Comparison of ENCODE assay signal across 23 cellular contexts in genomic region chr12:100801335-100801734, GRCh38. TPM values are rescaled to one million over a fixed set of nuclear protein-coding genes. Genes with fewer than 3 reads are reported as not detected.
A peak's percentile ranks its signal among the peaks of the same experiment; 100 is the strongest.
DNase-seq lines count a peak whose midpoint lies in the region; ATAC-seq and TF ChIP-seq lines count a peak whose summit lies in the region.
"Had no signal": no experiment of that assay in that cellular context is flagged by ENCODE, and none has a peak within 500 bp of the region (broad histone marks: within the 10 kb centered on the region; RNA-seq: fewer than 3 reads in every experiment).

No MANE protein-coding gene starts in this region.

- H3K4me1 ChIP-seq in fibroblast of lung (ENCODE audit: control insufficient read depth, extremely low read depth, insufficient read depth, low read length) (peaks cover 5% of the 10 kb centered on the region), adrenal gland (replicated peaks in 1 of 2) (no peaks in the 10 kb centered on the region), hepatocyte (ENCODE audit: insufficient read depth) (no peaks in the 10 kb centered on the region)

- no peak overlapping the region for H3K9ac ChIP-seq in fibroblast of lung (ENCODE audit: insufficient read depth, low read length)
- H3K9ac ChIP-seq: KMS-11 had no signal

- H3K9me3 ChIP-seq in fibroblast of lung (ENCODE audit: control insufficient read depth, insufficient read depth, low read depth, low read length) = no peaks in the 10 kb centered on the region
- H3K9me3 ChIP-seq in adrenal gland (replicated peaks in 1 of 3) = no peaks in the 10 kb centered on the region
- no peaks in the 10 kb centered on the region for H3K9me3 ChIP-seq in hepatocyte (ENCODE audit: low read depth)

- intact Hi-C loops in adrenal gland (cut with DNase I) = no loop called here
- intact Hi-C loops in sciatic nerve (cut with DNase I) = no loop called here

- no peak for ATAC-seq in sciatic nerve
- ATAC-seq: HCT116 had no signal

- H3K79me2 ChIP-seq in fibroblast of lung (ENCODE audit: control insufficient read depth, insufficient read depth, low read length) (no peaks in the 10 kb centered on the region), hepatocyte (no peaks in the 10 kb centered on the region)

- H3K4me3 ChIP-seq in fibroblast of lung (replicated peaks in 1 of 4; ENCODE audit: control extremely low read depth in 1 of 4, insufficient read depth in 1 of 4, low read depth in 3 of 4, low read length in 4 of 4) (no peak overlapping the region), adrenal gland (no peak overlapping the region), hepatocyte (no peak overlapping the region)

- H3K27ac ChIP-seq in angular gyrus (ENCODE audit: low read depth, low read length) (peak overlapping the region; percentile 93), fibroblast of lung (ENCODE audit: insufficient read depth, low read length) (no peak overlapping the region), substantia nigra (ENCODE audit: low read depth, low read length, poor library complexity, severe bottlenecking) (peak overlapping the region; percentile 79), adrenal gland (no peak overlapping the region), hepatocyte (no peak overlapping the region)
- H3K27ac ChIP-seq: KMS-11 had no signal

- H4K20me1 ChIP-seq in fibroblast of lung (ENCODE audit: control insufficient read depth, extremely low read depth, insufficient read depth, low read length) (no peaks in the 10 kb centered on the region), hepatocyte (ENCODE audit: insufficient read depth, poor library complexity, severe bottlenecking) (no peaks in the 10 kb centered on the region)

- 25 to 42% (median 39%) methylated on average over 1 of the region's 1 CpG for WGBS in adrenal gland, 4 donors
- 0% methylated on average over 1 of the region's 1 CpG for WGBS in hepatocyte (ENCODE audit: low lambda C conversion rate, missing lambda C conversion rate)

- no peaks in the 10 kb centered on the region for H3K9me2 ChIP-seq in hepatocyte (replicated peaks; ENCODE audit: insufficient read depth)

- H2AFZ ChIP-seq in fibroblast of lung (ENCODE audit: low read length) = no peak overlapping the region
- H2AFZ ChIP-seq in hepatocyte = no peak overlapping the region

- TF ChIP-seq CTCF in fibroblast of lung (conservative IDR thresholded peaks at IDR 0.05 in 1 of 2, IDR thresholded peaks at IDR 0.05 in 1 of 2; ENCODE audit: low read depth in 1 of 2, low read length in 2 of 2) = no peak
- TF ChIP-seq CTCF in adrenal gland (IDR thresholded peaks at IDR 0.05) = no peak
- TF ChIP-seq CTCF in hepatocyte (IDR thresholded peaks at IDR 0.05; ENCODE audit: poor library complexity) = no peak

- TF ChIP-seq POLR2A in adrenal gland (IDR thresholded peaks at IDR 0.05) = no peak

- H3K4me2 ChIP-seq in fibroblast of lung (ENCODE audit: extremely low read depth, insufficient read depth, low read length) (no peak overlapping the region), hepatocyte (no peak overlapping the region)
- H3K4me2 ChIP-seq: KMS-11 had no signal

- DNase-seq in H4 (ENCODE audit: low spot score) (peak; percentile 56), fibroblast of lung (ENCODE audit: low read depth in 2 of 2) (peak; percentile 39 to 58), substantia nigra (lab: John Stamatoyannopoulos, UW) (no peak), adrenal gland (no peak), hepatocyte (ENCODE audit: low spot score) (no peak), sciatic nerve (ENCODE audit: low spot score) (no peak)
- no peak for DNase-seq in activated CD4-positive, CD25-positive, alpha-beta regulatory T cell treated with anti-CD3 and anti-CD28 coated beads, Interleukin-2, amount 50 U/mL, for 72 hours
- DNase-seq: C1 segment of cervical spinal cord; CD4-positive, alpha-beta memory T cell; COR-L47; DMS53; EL; NCI-H1048; NCI-H1436; NCI-H187; NCI-H2081 treated with DMSO at 0.1 percent for 48 hours; NCI-H2171; NCI-H226; NCI-H510A had no signal

- H3K36me3 ChIP-seq in fibroblast of lung (ENCODE audit: control insufficient read depth, insufficient read depth, low read length) (no peaks in the 10 kb centered on the region), adrenal gland (replicated peaks in 1 of 2) (no peaks in the 10 kb centered on the region), hepatocyte (replicated peaks; ENCODE audit: insufficient read depth, low read depth) (no peaks in the 10 kb centered on the region)

- no peaks in the 10 kb centered on the region for H3K27me3 ChIP-seq in fibroblast of lung (ENCODE audit: control insufficient read depth, insufficient read depth, low read length)
- H3K27me3 ChIP-seq in adrenal gland = no peaks in the 10 kb centered on the region
- peaks cover 3% of the 10 kb centered on the region for H3K27me3 ChIP-seq in hepatocyte

RNA-seq across cellular contexts. Expression of gene ANO4, which starts 6.8 kb away (rescaled TPM):
- 1.7 and 1.8 TPM in 2 replicates for total RNA-seq in H4 (2014; rRNA removed; shearing (Covaris generic))
- total RNA-seq in fibroblast of lung (11.3 and 42.3 TPM in 2 replicates), adrenal gland (10 to 100 TPM in 5 of 8 donors, 1 to 10 TPM in 3; 7.2 to 37.4 (median 16.9) TPM), hepatocyte (2.3 and 2.6 TPM in 2 replicates), sciatic nerve (1.7 TPM)
- polyA plus RNA-seq in fibroblast of lung (11.7 TPM in 2 replicates), adrenal gland (10 to 100 TPM in 1 of 3 donors, 1 to 10 TPM in 2; 5.6 to 10.8 (median 9.2) TPM), hepatocyte (1.5 and 1.6 TPM in 2 replicates)
- 5.4 and 6.4 TPM in 2 replicates for polyA plus RNA-seq in fibroblast of lung (2012)
- 2.1 TPM in 2 replicates for polyA minus RNA-seq in fibroblast of lung (ENCODE audit: low replicate concordance)
- total RNA-seq: CD4-positive, alpha-beta memory T cell had no signal
- polyA plus RNA-seq: CD4-positive, alpha-beta memory T cell; IgD-negative memory B cell had no signal

Comparison
In these comparisons a context has a peak if more than half of its experiments do, and no peak if none do; other contexts are left out.
1. DNase-seq: peak in H4 (single experiment) and fibroblast of lung (2 of 2); none in substantia nigra (0 of 49), adrenal gland (0 of 7), hepatocyte (single experiment), sciatic nerve (single experiment) and activated CD4-positive, CD25-positive, alpha-beta regulatory T cell treated with anti-CD3 and anti-CD28 coated beads, Interleukin-2, amount 50 U/mL, for 72 hours (single experiment).
2. H3K27ac ChIP-seq: peak in angular gyrus (single experiment) and substantia nigra (single experiment); none in fibroblast of lung (single experiment), adrenal gland (0 of 5) and hepatocyte (single experiment).